ENCODE assay signal across 1 cellular context in genomic region chrX:100870527-100870926, GRCh38.
TF ChIP-seq lines count a peak whose summit lies in the region.

No MANE protein-coding gene starts in this region.

TF ChIP-seq in IMR-90, 13 proteins besides CTCF, POLR2A, EP300 and RAD21 (continued from another document):
- TF ChIP-seq, protein P1, sequence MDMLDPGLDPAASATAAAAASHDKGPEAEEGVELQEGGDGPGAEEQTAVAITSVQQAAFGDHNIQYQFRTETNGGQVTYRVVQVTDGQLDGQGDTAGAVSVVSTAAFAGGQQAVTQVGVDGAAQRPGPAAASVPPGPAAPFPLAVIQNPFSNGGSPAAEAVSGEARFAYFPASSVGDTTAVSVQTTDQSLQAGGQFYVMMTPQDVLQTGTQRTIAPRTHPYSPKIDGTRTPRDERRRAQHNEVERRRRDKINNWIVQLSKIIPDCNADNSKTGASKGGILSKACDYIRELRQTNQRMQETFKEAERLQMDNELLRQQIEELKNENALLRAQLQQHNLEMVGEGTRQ (IDR thresholded peaks at IDR 0.05; ENCODE audit: low read depth, low read length), result no peak
